ENCODE assay signal across 25 cellular contexts in genomic region chr11:110955797-110956196, GRCh38.
A peak's percentile ranks its signal among the peaks of the same experiment; 100 is the strongest.
DNase-seq lines count a peak whose midpoint lies in the region; ATAC-seq and TF ChIP-seq lines count a peak whose summit lies in the region.
"Had no signal": no experiment of that assay in that cellular context is flagged by ENCODE, and none has a peak within 500 bp of the region (broad histone marks: within the 10 kb centered on the region; RNA-seq: fewer than 3 reads in every experiment).

No MANE protein-coding gene starts in this region.

- no peak overlapping the region for H3K27ac ChIP-seq in Peyer's patch
- H3K27ac ChIP-seq: RWPE1 had no signal

- DNase-seq in ACHN: peak; percentile 50
- DNase-seq in OCI-M1 (lab: John Stamatoyannopoulos, UW): peak; percentile 30
- DNase-seq in astrocyte of the hippocampus (ENCODE audit: low read depth, low spot score): peak; percentile 13
- peak; percentile 58 for DNase-seq in left kidney (ENCODE audit: low read depth, low spot score)
- no peak for DNase-seq in activated CD8-positive, alpha-beta memory T cell treated with anti-CD3 and anti-CD28 coated beads, Interleukin-2, amount 10 ng/mL, durations not matched to agents 7 days and 5 days
- DNase-seq in Peyer's patch: no peak
- no peak for DNase-seq in activated CD4-positive, CD25-positive, alpha-beta regulatory T cell (lab: John Stamatoyannopoulos, UW)
- DNase-seq: BE2C; Caco-2; CD4-positive, CD25-positive, alpha-beta regulatory T cell; DMS53; EL; H7; HFFc6; MG63; NCI-H1092 treated with DMSO at 0.1 percent for 48 hours; NCI-H2081; NCI-H510A; NCI-H774; PC-3; SIG-M5 had no signal

- H3K4me1 Mint-ChIP-seq in activated CD8-positive, alpha-beta memory T cell treated with anti-CD3 and anti-CD28 coated beads, Interleukin-2, amount 10 ng/mL, durations not matched to agents 7 days and 5 days: no peaks in the 10 kb centered on the region
- H3K4me1 Mint-ChIP-seq: CD4-positive, CD25-positive, alpha-beta regulatory T cell had no signal

- H3K36me3 ChIP-seq in Peyer's patch: no peaks in the 10 kb centered on the region
- H3K36me3 ChIP-seq: BE2C, MG63 had no signal

- TF ChIP-seq CTCF in Peyer's patch (IDR thresholded peaks at IDR 0.05): no peak

- H3K27me3 Mint-ChIP-seq in activated CD8-positive, alpha-beta memory T cell treated with anti-CD3 and anti-CD28 coated beads, Interleukin-2, amount 10 ng/mL, durations not matched to agents 7 days and 5 days: no peaks in the 10 kb centered on the region

- no peaks in the 10 kb centered on the region for H3K9me3 ChIP-seq in Peyer's patch
- H3K9me3 ChIP-seq: BE2C, Caco-2, MG63 had no signal

- H3K36me3 Mint-ChIP-seq in activated CD8-positive, alpha-beta memory T cell treated with anti-CD3 and anti-CD28 coated beads, Interleukin-2, amount 10 ng/mL, durations not matched to agents 7 days and 5 days: no peaks in the 10 kb centered on the region
- H3K36me3 Mint-ChIP-seq: CD4-positive, CD25-positive, alpha-beta regulatory T cell had no signal

- no peak overlapping the region for H3K27ac Mint-ChIP-seq in activated CD8-positive, alpha-beta memory T cell treated with anti-CD3 and anti-CD28 coated beads, Interleukin-2, amount 10 ng/mL, durations not matched to agents 7 days and 5 days
- H3K27ac Mint-ChIP-seq: CD4-positive, CD25-positive, alpha-beta regulatory T cell; HFFc6 had no signal

- no peak for TF ChIP-seq POLR2A in Peyer's patch (IDR thresholded peaks at IDR 0.05)

- CTCF ChIA-PET in activated CD8-positive, alpha-beta memory T cell treated with anti-CD3 and anti-CD28 coated beads, Interleukin-2, amount 10 ng/mL, durations not matched to agents 7 days and 5 days (lab: Charles Lee): no interaction called here

- in situ Hi-C loops in ACHN (cut with HindIII; ENCODE audit: low pct_ligation_motif_present, low pct_unique_long_range_greater_than_20kb, low sequenced_read_pairs): no loop called here

- no peaks in the 10 kb centered on the region for H3K9me3 Mint-ChIP-seq in activated CD8-positive, alpha-beta memory T cell treated with anti-CD3 and anti-CD28 coated beads, Interleukin-2, amount 10 ng/mL, durations not matched to agents 7 days and 5 days (ENCODE audit: low read depth)
- H3K9me3 Mint-ChIP-seq: HFFc6 had no signal

- ATAC-seq in activated CD8-positive, alpha-beta memory T cell treated with anti-CD3 and anti-CD28 coated beads, Interleukin-2, amount 10 ng/mL, durations not matched to agents 7 days and 5 days: no peak
- no peak for ATAC-seq in GM21526 (IDR thresholded peaks at IDR 0.05; ENCODE audit: low FRiP score, unreplicated experiment)
- ATAC-seq: GM12878, PC-3, SK-N-SH treated with all-trans-retinoic acid at 6 μM for 48 hours had no signal

- no peak overlapping the region for H3K4me3 ChIP-seq in Peyer's patch
- H3K4me3 ChIP-seq: GM12878, MG63 had no signal

- H3K4me1 ChIP-seq in Peyer's patch: no peaks in the 10 kb centered on the region
- H3K4me1 ChIP-seq: BE2C, Caco-2 had no signal

- H3K4me3 Mint-ChIP-seq in activated CD8-positive, alpha-beta memory T cell treated with anti-CD3 and anti-CD28 coated beads, Interleukin-2, amount 10 ng/mL, durations not matched to agents 7 days and 5 days: no peak overlapping the region
- H3K4me3 Mint-ChIP-seq: CD4-positive, CD25-positive, alpha-beta regulatory T cell; HFFc6 had no signal

- no peaks in the 10 kb centered on the region for H3K27me3 ChIP-seq in Peyer's patch
- H3K27me3 ChIP-seq: BE2C, MG63 had no signal

Comparison
In these comparisons a context has a peak if more than half of its experiments do, and no peak if none do; other contexts are left out.
1. DNase-seq: peak in ACHN (single experiment), OCI-M1 (single experiment), astrocyte of the hippocampus (single experiment) and left kidney (single experiment); none in activated CD8-positive, alpha-beta memory T cell treated with anti-CD3 and anti-CD28 coated beads, Interleukin-2, amount 10 ng/mL, durations not matched to agents 7 days and 5 days (single experiment), Peyer's patch (0 of 3) and activated CD4-positive, CD25-positive, alpha-beta regulatory T cell (0 of 4).